In the genomic region with DNA sequence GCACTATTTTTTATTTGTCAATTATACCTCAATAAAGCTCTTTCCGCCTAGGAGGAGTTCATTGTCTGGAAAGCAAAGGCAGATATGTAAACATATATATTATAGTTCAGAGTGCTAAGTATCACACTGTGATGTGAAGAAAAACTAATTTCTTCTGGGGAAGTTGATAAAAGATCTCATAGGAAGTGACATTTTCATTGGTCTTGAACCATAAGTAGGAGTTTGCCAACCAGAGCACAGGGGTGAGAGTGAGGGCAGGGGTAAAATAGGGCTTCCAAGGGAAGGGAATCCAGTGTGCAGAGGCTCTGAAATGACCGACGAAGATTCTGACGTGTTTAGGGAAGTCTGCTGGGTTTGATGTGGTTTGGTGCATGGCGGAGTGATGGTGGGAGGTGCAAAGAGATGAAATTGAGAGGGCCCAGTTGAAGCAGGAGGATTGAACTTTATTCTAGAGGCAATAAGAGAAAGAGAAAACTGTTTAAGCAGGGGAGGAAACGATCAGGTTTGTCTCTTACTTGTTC, we compare ENCODE assay signal across 7 cellular contexts. TPM values are rescaled to one million over a fixed set of nuclear protein-coding genes. Genes with fewer than 3 reads are reported as not detected.
DNase-seq lines count a peak whose midpoint lies in the region; ATAC-seq and TF ChIP-seq lines count a peak whose summit lies in the region.

No MANE protein-coding gene starts in this region.

- H3K9me3 Mint-ChIP-seq in activated naive CD8-positive, alpha-beta T cell treated with anti-CD3 and anti-CD28 coated beads, Interleukin-2, amount 10 ng/mL, durations not matched to agents 7 days and 5 days, result no peaks in the 10 kb centered on the region
- H3K9me3 Mint-ChIP-seq in immature natural killer cell, result no peaks in the 10 kb centered on the region

- H3K27ac Mint-ChIP-seq in activated naive CD8-positive, alpha-beta T cell treated with anti-CD3 and anti-CD28 coated beads, Interleukin-2, amount 10 ng/mL, durations not matched to agents 7 days and 5 days, result no peak overlapping the region
- no peak overlapping the region for H3K27ac Mint-ChIP-seq in immature natural killer cell

- no peak overlapping the region for H3K4me3 Mint-ChIP-seq in activated naive CD8-positive, alpha-beta T cell treated with anti-CD3 and anti-CD28 coated beads, Interleukin-2, amount 10 ng/mL, durations not matched to agents 7 days and 5 days
- no peak overlapping the region for H3K4me3 Mint-ChIP-seq in immature natural killer cell

- ATAC-seq in GM18517 (IDR thresholded peaks at IDR 0.05; ENCODE audit: unreplicated experiment), result peak; percentile 24
- ATAC-seq in HG02981 (IDR thresholded peaks at IDR 0.05; ENCODE audit: unreplicated experiment), result peak; percentile 33
- peak; percentile 65 for ATAC-seq in SK-N-SH treated with all-trans-retinoic acid at 6 μM for 48 hours
- peak; percentile 67 for ATAC-seq in activated naive CD8-positive, alpha-beta T cell treated with anti-CD3 and anti-CD28 coated beads, Interleukin-2, amount 10 ng/mL, durations not matched to agents 7 days and 5 days (ENCODE audit: low read depth)

- H3K4me1 Mint-ChIP-seq in activated naive CD8-positive, alpha-beta T cell treated with anti-CD3 and anti-CD28 coated beads, Interleukin-2, amount 10 ng/mL, durations not matched to agents 7 days and 5 days, result peaks cover 2% of the 10 kb centered on the region
- H3K4me1 Mint-ChIP-seq in immature natural killer cell, result peaks cover 6 to 8% of the 10 kb centered on the region in 2 donors

- POLR2A ChIA-PET in activated naive CD8-positive, alpha-beta T cell treated with anti-CD3 and anti-CD28 coated beads, Interleukin-2, amount 10 ng/mL, durations not matched to agents 7 days and 5 days (lab: Charles Lee), result interaction anchor here (0.7 to 1.0 kb wide), 3 partner anchors 17 to 222 kb away, joined by 3 read pairs; no protein-coding TSS in a partner anchor

- H3K27me3 Mint-ChIP-seq in activated naive CD8-positive, alpha-beta T cell treated with anti-CD3 and anti-CD28 coated beads, Interleukin-2, amount 10 ng/mL, durations not matched to agents 7 days and 5 days, result no peaks in the 10 kb centered on the region
- peaks cover 0 to 2% (median 0%) of the 10 kb centered on the region in 3 donors for H3K27me3 Mint-ChIP-seq in immature natural killer cell (ENCODE audit: low read depth in 3 of 3)

- DNase-seq in activated naive CD8-positive, alpha-beta T cell treated with anti-CD3 and anti-CD28 coated beads, Interleukin-2, amount 10 ng/mL, durations not matched to agents 7 days and 5 days, result peak; percentile 53
- DNase-seq in immature natural killer cell (peak; percentile 72 to 74 (median 73)), NCI-H524 (lab: John Stamatoyannopoulos, UW) (no peak)
- DNase-seq in stimulated activated CD4-positive, alpha-beta T cell treated with anti-CD3 and anti-CD28 coated beads, Interleukin-2, amount 100 ng/mL, for 4 hours (ENCODE audit: low read depth), result peak; percentile 42

- H3K36me3 Mint-ChIP-seq in activated naive CD8-positive, alpha-beta T cell treated with anti-CD3 and anti-CD28 coated beads, Interleukin-2, amount 10 ng/mL, durations not matched to agents 7 days and 5 days, result no peaks in the 10 kb centered on the region
- H3K36me3 Mint-ChIP-seq in immature natural killer cell, result no peaks in the 10 kb centered on the region

TF ChIP-seq in SK-N-SH treated with all-trans-retinoic acid at 6 μM for 48 hours, 23 proteins besides CTCF, POLR2A, EP300 and RAD21:
- TF ChIP-seq ZNF565 (CRISPR knock-in tag; conservative IDR thresholded peaks at IDR 0.05; ENCODE audit: low read depth) (no peak), ZFP3 (CRISPR knock-in tag; IDR thresholded peaks at IDR 0.05) (peak; percentile 91)
- TF ChIP-seq, protein P1, sequence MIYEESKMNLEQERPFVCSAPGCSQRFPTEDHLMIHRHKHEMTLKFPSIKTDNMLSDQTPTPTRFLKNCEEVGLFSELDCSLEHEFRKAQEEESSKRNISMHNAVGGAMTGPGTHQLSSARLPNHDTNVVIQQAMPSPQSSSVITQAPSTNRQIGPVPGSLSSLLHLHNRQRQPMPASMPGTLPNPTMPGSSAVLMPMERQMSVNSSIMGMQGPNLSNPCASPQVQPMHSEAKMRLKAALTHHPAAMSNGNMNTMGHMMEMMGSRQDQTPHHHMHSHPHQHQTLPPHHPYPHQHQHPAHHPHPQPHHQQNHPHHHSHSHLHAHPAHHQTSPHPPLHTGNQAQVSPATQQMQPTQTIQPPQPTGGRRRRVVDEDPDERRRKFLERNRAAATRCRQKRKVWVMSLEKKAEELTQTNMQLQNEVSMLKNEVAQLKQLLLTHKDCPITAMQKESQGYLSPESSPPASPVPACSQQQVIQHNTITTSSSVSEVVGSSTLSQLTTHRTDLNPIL (CRISPR knock-in tag; IDR thresholded peaks at IDR 0.05; ENCODE audit: low read depth), result no peak
TF ChIP-seq in SK-N-SH treated with all-trans-retinoic acid at 6 μM for 48 hours: peak in this region for 1.

RNA-seq across cellular contexts. Expression of gene GTF2F2, which starts 0.8 kb away (rescaled TPM):
- total RNA-seq in activated naive CD8-positive, alpha-beta T cell treated with anti-CD3 and anti-CD28 coated beads, Interleukin-2, amount 10 ng/mL, durations not matched to agents 7 days and 5 days, result 10 to 100 TPM; 15.0 to 15.1 TPM
- 1 to 10 TPM; 4.5 to 9.4 (median 9.3) TPM for polyA plus RNA-seq in immature natural killer cell

Comparison
In these comparisons a context has a peak if more than half of its experiments do, and no peak if none do; other contexts are left out.
1. DNase-seq: peak in activated naive CD8-positive, alpha-beta T cell treated with anti-CD3 and anti-CD28 coated beads, Interleukin-2, amount 10 ng/mL, durations not matched to agents 7 days and 5 days (single experiment), immature natural killer cell (3 of 3) and stimulated activated CD4-positive, alpha-beta T cell treated with anti-CD3 and anti-CD28 coated beads, Interleukin-2, amount 100 ng/mL, for 4 hours (single experiment); none in NCI-H524 (0 of 2).
2. Peak in every context shown above with its lines, with median percentiles within 50 percentile points of each other: ATAC-seq.